Comparison of ENCODE assay signal across 12 cellular contexts in the genomic region with DNA sequence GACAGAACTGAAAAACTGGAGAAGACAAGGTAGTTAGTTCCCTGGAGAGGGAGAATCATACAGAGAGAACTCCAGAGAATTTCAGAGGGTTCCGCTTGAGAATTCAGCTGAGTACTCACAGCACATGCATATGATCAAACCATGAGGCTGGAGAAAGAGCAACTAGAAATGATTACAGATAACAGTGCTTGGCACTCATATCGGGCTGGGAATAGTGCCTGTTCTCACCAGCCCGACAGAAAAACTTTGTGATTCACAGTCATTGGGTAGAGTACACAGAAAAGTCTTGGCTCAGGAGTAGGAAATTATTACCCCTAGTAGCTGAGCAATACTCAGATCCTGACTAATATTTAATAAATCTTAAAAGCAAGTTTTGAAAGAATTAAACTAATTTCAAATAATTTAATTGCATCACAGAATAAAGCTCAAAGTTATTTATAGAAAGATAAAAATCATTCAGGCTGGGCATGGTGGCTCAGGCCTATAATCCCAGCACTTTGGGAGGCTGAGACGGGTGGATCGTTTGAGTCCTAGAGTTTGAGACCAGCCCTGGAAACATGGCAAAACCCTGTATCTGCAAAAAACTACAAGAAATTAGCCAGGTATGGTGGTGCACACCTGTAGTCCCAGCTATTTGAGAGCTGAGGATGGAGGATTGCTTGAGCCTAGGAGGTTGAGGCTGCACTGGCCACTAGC. TPM values are rescaled to one million over a fixed set of nuclear protein-coding genes. Genes with fewer than 3 reads are reported as not detected.
DNase-seq lines count a peak whose midpoint lies in the region; ATAC-seq, FAIRE-seq and TF ChIP-seq lines count a peak whose summit lies in the region.
"Had no signal": no experiment of that assay in that cellular context is flagged by ENCODE, and none has a peak within 500 bp of the region (broad histone marks: within the 10 kb centered on the region; RNA-seq: fewer than 3 reads in every experiment).

No MANE protein-coding gene starts in this region.

- H2AFZ ChIP-seq in OCI-LY7 (ENCODE audit: low read length), result no peak overlapping the region

- CTCF ChIA-PET in OCI-LY7 (lab: Charles Lee; ENCODE audit: unreplicated experiment), result no interaction called here

- intact Hi-C loops in colonic mucosa (cut with DNase I) (no loop called here), OCI-LY7 (cut with micrococcal nuclease; ENCODE audit: unreplicated experiment) (no loop called here)

- ATAC-seq in HG03439 (IDR thresholded peaks at IDR 0.05; ENCODE audit: unreplicated experiment), result no peak
- ATAC-seq: T-cell had no signal

- DNase-seq in AG08396 (ENCODE audit: low spot score) (peak; percentile 12), RCC 7860 (ENCODE audit: low spot score) (peak; percentile 54), fibroblast of the aortic adventitia (ENCODE audit: low read depth) (peak; percentile 93), myocyte (ENCODE audit: low read depth) (peak; percentile 12), colonic mucosa (no peak), OCI-LY7 (ENCODE audit: low spot score) (no peak)
- DNase-seq in stimulated activated CD4-positive, alpha-beta T cell treated with anti-CD3 and anti-CD28 coated beads, Interleukin-4, amount 100 ng/mL, for 1 hour, result no peak
- DNase-seq: naive B cell, NCI-H345, T-cell, testis had no signal

- H3K4me2 ChIP-seq in OCI-LY7 (ENCODE audit: low read length), result no peak overlapping the region

- no peak overlapping the region for H3K9ac ChIP-seq in colonic mucosa (ENCODE audit: low read depth in 2 of 2, low read length in 2 of 2)

- H3K4me1 ChIP-seq in colonic mucosa, result no peaks in the 10 kb centered on the region
- peaks cover 1% of the 10 kb centered on the region for H3K4me1 ChIP-seq in OCI-LY7 (ENCODE audit: insufficient read depth, low read length, poor library complexity, severe bottlenecking)
- H3K4me1 ChIP-seq: testis had no signal

- no peak overlapping the region for H3K27ac ChIP-seq in colonic mucosa
- no peak overlapping the region for H3K27ac ChIP-seq in OCI-LY7 (ENCODE audit: low read depth, low read length, poor library complexity, severe bottlenecking)
- H3K27ac ChIP-seq: testis had no signal

- H3K9me3 ChIP-seq in colonic mucosa, result no peaks in the 10 kb centered on the region
- H3K9me3 ChIP-seq in OCI-LY7 (ENCODE audit: low read length), result no peaks in the 10 kb centered on the region
- H3K9me3 ChIP-seq: testis had no signal

- no peaks in the 10 kb centered on the region for H3K36me3 ChIP-seq in colonic mucosa
- H3K36me3 ChIP-seq in OCI-LY7 (ENCODE audit: insufficient read depth, low read length), result no peaks in the 10 kb centered on the region

- TF ChIP-seq CTCF in fibroblast of the aortic adventitia (IDR thresholded peaks at IDR 0.05; ENCODE audit: insufficient read depth, low read length), result no peak
- TF ChIP-seq CTCF in colonic mucosa (IDR thresholded peaks at IDR 0.05), result no peak
- TF ChIP-seq CTCF in OCI-LY7 (conservative IDR thresholded peaks at IDR 0.05; ENCODE audit: low read length), result no peak

- no peaks in the 10 kb centered on the region for H3K27me3 ChIP-seq in colonic mucosa
- H3K27me3 ChIP-seq: testis had no signal

- H3K4me3 ChIP-seq in fibroblast of the aortic adventitia (ENCODE audit: low read depth, low read length), result peak overlapping the region; percentile 1
- H3K4me3 ChIP-seq in colonic mucosa, result no peak overlapping the region
- H3K4me3 ChIP-seq in OCI-LY7 (ENCODE audit: low read depth, low read length, poor library complexity, severe bottlenecking), result no peak overlapping the region
- H3K4me3 ChIP-seq: testis had no signal

- no peaks in the 10 kb centered on the region for H3K9me2 ChIP-seq in OCI-LY7 (ENCODE audit: insufficient read depth, low read length)

- no peaks in the 10 kb centered on the region for H4K20me1 ChIP-seq in OCI-LY7 (ENCODE audit: insufficient read depth, low read length)

- FAIRE-seq in RCC 7860 (lab: Jason Lieb, UNC), result peak; percentile 86

- no TSS peak for BruUV-seq in OCI-LY7 (replicated peaks; lab: Mats Ljungman, UMichigan)

- H3K79me2 ChIP-seq in OCI-LY7 (ENCODE audit: insufficient read depth, low read depth, low read length), result peaks cover 28% of the 10 kb centered on the region

- POLR2A ChIA-PET in OCI-LY7 (lab: Charles Lee), result interaction anchor here (0.8 kb wide), 1 partner anchor 23 kb away, joined by 3 read pairs; no protein-coding TSS in a partner anchor

RNA-seq across cellular contexts. Expression of gene WDPCP, which starts 6.9 kb away (rescaled TPM):
- 12.4 and 34.2 TPM in 2 replicates for total RNA-seq in fibroblast of the aortic adventitia (ENCODE audit: low replicate concordance)
- 5.5 and 8.1 TPM in 2 replicates for total RNA-seq in myocyte
- polyA plus RNA-seq in myocyte (2012), result 4.6 TPM
- 1 to 10 TPM; 3.4 to 4.5 TPM for total RNA-seq in colonic mucosa
- 14.8 and 24.5 TPM in 2 replicates for total RNA-seq in OCI-LY7 (2014; rRNA removed; shearing (Covaris generic))
- 29.3 and 29.6 TPM in 2 replicates for total RNA-seq in OCI-LY7 (2022)

RNA-seq across cellular contexts. Expression of gene MDH1, which starts 7.3 kb away (rescaled TPM):
- 129 and 152 TPM in 2 replicates for total RNA-seq in fibroblast of the aortic adventitia (ENCODE audit: low replicate concordance)
- 154 and 256 TPM in 2 replicates for total RNA-seq in myocyte
- 112 TPM for polyA plus RNA-seq in myocyte (2012)
- 100 to 1,000 TPM; 187 to 229 TPM for total RNA-seq in colonic mucosa
- 190 and 224 TPM in 2 replicates for total RNA-seq in OCI-LY7 (2014; rRNA removed; shearing (Covaris generic))
- total RNA-seq in OCI-LY7 (2022), result 222 and 227 TPM in 2 replicates

Comparison
In these comparisons a context has a peak if more than half of its experiments do, and no peak if none do; other contexts are left out.
1. DNase-seq: peak in AG08396 (single experiment), RCC 7860 (single experiment), fibroblast of the aortic adventitia (single experiment) and myocyte (single experiment); none in stimulated activated CD4-positive, alpha-beta T cell treated with anti-CD3 and anti-CD28 coated beads, Interleukin-4, amount 100 ng/mL, for 1 hour (single experiment), colonic mucosa (single experiment) and OCI-LY7 (single experiment).